ENCODE assay signal across 8 cellular contexts in genomic region chr20:41316602-41317535, GRCh38. TPM values are rescaled to one million over a fixed set of nuclear protein-coding genes. Genes with fewer than 3 reads are reported as not detected.
DNase-seq lines count a peak whose midpoint lies in the region; ATAC-seq lines count a peak whose summit lies in the region.

No MANE protein-coding gene starts in this region.

- no peaks in the 10 kb centered on the region for H3K36me3 Mint-ChIP-seq in activated CD4-positive, alpha-beta memory T cell treated with anti-CD3 and anti-CD28 coated beads, Interleukin-2, amount 10 ng/mL, durations not matched to agents 7 days and 5 days (ENCODE audit: low read depth)

- CTCF ChIA-PET in activated CD4-positive, alpha-beta memory T cell treated with anti-CD3 and anti-CD28 coated beads, Interleukin-2, amount 10 ng/mL, durations not matched to agents 7 days and 5 days (lab: Charles Lee): no interaction called here

- peak; percentile 36 for DNase-seq in SKM-1 treated with dmso at 0.1 percent for 144 hours (lab: John Stamatoyannopoulos, UW; ENCODE audit: unreplicated experiment)
- no peak for DNase-seq in SKM-1 (lab: John Stamatoyannopoulos, UW; ENCODE audit: unreplicated experiment)
- peak; percentile 27 for DNase-seq in NCI-H345 treated with DMSO at 0.1 percent for 48 hours (lab: John Stamatoyannopoulos, UW; ENCODE audit: unreplicated experiment)
- peak; percentile 79 for DNase-seq in activated CD4-positive, alpha-beta memory T cell treated with anti-CD3 and anti-CD28 coated beads, Interleukin-2, amount 10 ng/mL, durations not matched to agents 7 days and 5 days
- DNase-seq in ecto neural progenitor cell (ENCODE audit: low spot score): peak; percentile 87
- DNase-seq in lung microvascular endothelial cell (ENCODE audit: low read depth in 2 of 2): peak; percentile 61 to 70
- peak; percentile 60 for DNase-seq in stimulated activated CD8-positive, alpha-beta memory T cell treated with anti-CD3 and anti-CD28 coated beads, Interleukin-12 subunit alpha, Interleukin-12 subunit beta, amount 100 ng/mL, for 1 hour (ENCODE audit: low read depth)

- H3K9me3 Mint-ChIP-seq in activated CD4-positive, alpha-beta memory T cell treated with anti-CD3 and anti-CD28 coated beads, Interleukin-2, amount 10 ng/mL, durations not matched to agents 7 days and 5 days: no peaks in the 10 kb centered on the region

- H3K4me1 Mint-ChIP-seq in activated CD4-positive, alpha-beta memory T cell treated with anti-CD3 and anti-CD28 coated beads, Interleukin-2, amount 10 ng/mL, durations not matched to agents 7 days and 5 days: peaks cover 28% of the 10 kb centered on the region

- H3K27me3 Mint-ChIP-seq in activated CD4-positive, alpha-beta memory T cell treated with anti-CD3 and anti-CD28 coated beads, Interleukin-2, amount 10 ng/mL, durations not matched to agents 7 days and 5 days: peaks cover 4% of the 10 kb centered on the region

- POLR2A ChIA-PET in activated CD4-positive, alpha-beta memory T cell treated with anti-CD3 and anti-CD28 coated beads, Interleukin-2, amount 10 ng/mL, durations not matched to agents 7 days and 5 days (lab: Charles Lee): interaction anchor here (1.8 kb wide), 1 partner anchor 13 kb away, joined by 4 read pairs; no protein-coding TSS in a partner anchor

- H3K27ac Mint-ChIP-seq in activated CD4-positive, alpha-beta memory T cell treated with anti-CD3 and anti-CD28 coated beads, Interleukin-2, amount 10 ng/mL, durations not matched to agents 7 days and 5 days: peak overlapping the region; percentile 67

- ATAC-seq in HG03039 (IDR thresholded peaks at IDR 0.05; ENCODE audit: unreplicated experiment): peak; percentile 50

- H3K4me3 Mint-ChIP-seq in activated CD4-positive, alpha-beta memory T cell treated with anti-CD3 and anti-CD28 coated beads, Interleukin-2, amount 10 ng/mL, durations not matched to agents 7 days and 5 days: peak overlapping the region; percentile 78

RNA-seq across cellular contexts. Expression of gene ZHX3, which starts 0.7 kb away (rescaled TPM):
- 1 to 10 TPM; 5.9 to 8.7 TPM for total RNA-seq in activated CD4-positive, alpha-beta memory T cell treated with anti-CD3 and anti-CD28 coated beads, Interleukin-2, amount 10 ng/mL, durations not matched to agents 7 days and 5 days
- 5.9 and 6.5 TPM in 2 replicates for total RNA-seq in lung microvascular endothelial cell

RNA-seq across cellular contexts. Expression of gene LPIN3, which starts 23.8 kb away (rescaled TPM):
- total RNA-seq in activated CD4-positive, alpha-beta memory T cell treated with anti-CD3 and anti-CD28 coated beads, Interleukin-2, amount 10 ng/mL, durations not matched to agents 7 days and 5 days: under 1 TPM; 0.65 to 0.68 TPM
- under 0.01 and 0.65 TPM in 2 replicates for total RNA-seq in lung microvascular endothelial cell

RNA-seq across cellular contexts. Expression of gene EMILIN3, which starts 49.7 kb away (rescaled TPM):
- total RNA-seq in activated CD4-positive, alpha-beta memory T cell treated with anti-CD3 and anti-CD28 coated beads, Interleukin-2, amount 10 ng/mL, durations not matched to agents 7 days and 5 days: not detected
- under 0.01 TPM in 1 of 2 replicates, not detected in the other for total RNA-seq in lung microvascular endothelial cell
